Comparison of ENCODE assay signal across 1 cellular context in genomic region chrX:153967536-153968214, GRCh38.
TF ChIP-seq lines count a peak whose summit lies in the region.

No MANE protein-coding gene starts in this region.

TF ChIP-seq in liver, 16 proteins besides CTCF, POLR2A, EP300 and RAD21 (continued from another document):
- TF ChIP-seq FOXA2 (IDR thresholded peaks at IDR 0.05) = no peak
- no peak for TF ChIP-seq NR2F2 (IDR thresholded peaks at IDR 0.05)
- no peak for TF ChIP-seq ZBTB33 (IDR thresholded peaks at IDR 0.05)
